24 cellular contexts compared by ENCODE assay signal in the genomic region with DNA sequence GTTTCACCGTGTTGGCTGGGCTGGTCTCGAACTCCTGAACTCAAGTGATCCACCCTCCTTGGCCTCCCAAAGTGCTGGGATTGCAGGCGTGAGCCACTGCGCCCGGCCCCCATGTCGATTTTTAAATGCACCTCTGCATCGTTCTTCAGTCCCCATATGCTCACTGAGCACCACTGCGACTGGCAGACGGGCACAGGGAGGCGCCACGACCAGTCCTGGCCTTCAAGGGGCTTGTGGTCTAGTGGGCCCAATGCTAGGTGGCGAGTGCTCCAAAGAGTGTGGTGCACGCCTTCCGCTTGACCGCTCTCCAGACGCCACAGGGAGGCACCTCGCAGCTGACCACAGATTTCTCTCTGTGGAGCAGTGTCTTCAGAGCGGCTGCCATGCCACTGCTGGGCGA. TPM values are rescaled to one million over a fixed set of nuclear protein-coding genes. Genes with fewer than 3 reads are reported as not detected.
"Had no signal": no experiment of that assay in that cellular context is flagged by ENCODE, and none has a peak within 500 bp of the region (broad histone marks: within the 10 kb centered on the region; RNA-seq: fewer than 3 reads in every experiment).

No MANE protein-coding gene starts in this region.

- H3K27me3 ChIP-seq: foreskin keratinocyte, ovary, right atrium auricular region, sigmoid colon, stomach, transverse colon had no signal

- FAIRE-seq: colon, endothelial cell of umbilical vein, islet of Langerhans had no signal

- DNase-seq: dermis blood vessel endothelial cell; erythroblast; foreskin keratinocyte; head of caudate nucleus; hippocampal formation; kidney glomerular epithelial cell; mammary epithelial cell; naive thymus-derived CD4-positive, alpha-beta T cell; nucleus accumbens; ovary; sigmoid colon; stimulated activated CD4-positive, alpha-beta T cell treated with anti-CD3 and anti-CD28 coated beads, Interleukin-2, amount 100 ng/mL, for 24 hours; stimulated activated CD4-positive, alpha-beta T cell treated with anti-CD3 and anti-CD28 coated beads, Interleukin-4, amount 100 ng/mL, for 4 hours; stimulated activated naive CD4-positive, alpha-beta T cell; stomach; substantia nigra; transverse colon had no signal

- H3K27ac ChIP-seq: foreskin keratinocyte, ovary, right atrium auricular region, sigmoid colon, skin epidermis, stomach, thoracic aorta, transverse colon had no signal

- H3K27me3 Mint-ChIP-seq: naive thymus-derived CD4-positive, alpha-beta T cell had no signal

- H3K4me1 ChIP-seq: foreskin keratinocyte, right atrium auricular region had no signal

- ATAC-seq: foreskin keratinocyte; left lobe of liver; naive thymus-derived CD4-positive, alpha-beta T cell had no signal

- H3K4me3 Mint-ChIP-seq: naive thymus-derived CD4-positive, alpha-beta T cell had no signal

- H3K9me3 ChIP-seq: ovary, right atrium auricular region, sigmoid colon, stomach, thoracic aorta, transverse colon had no signal

- H3K4me3 ChIP-seq: ovary, right atrium auricular region, sigmoid colon, skin epidermis, stomach, thoracic aorta, transverse colon had no signal

- H3K36me3 ChIP-seq: ovary had no signal

RNA-seq across cellular contexts. Expression of gene MSANTD1, which starts 11.7 kb away (rescaled TPM):
- total RNA-seq: right atrium auricular region had no signal
- polyA plus RNA-seq: naive thymus-derived CD4-positive, alpha-beta T cell had no signal
